Comparison of ENCODE assay signal across 8 cellular contexts in the genomic region with DNA sequence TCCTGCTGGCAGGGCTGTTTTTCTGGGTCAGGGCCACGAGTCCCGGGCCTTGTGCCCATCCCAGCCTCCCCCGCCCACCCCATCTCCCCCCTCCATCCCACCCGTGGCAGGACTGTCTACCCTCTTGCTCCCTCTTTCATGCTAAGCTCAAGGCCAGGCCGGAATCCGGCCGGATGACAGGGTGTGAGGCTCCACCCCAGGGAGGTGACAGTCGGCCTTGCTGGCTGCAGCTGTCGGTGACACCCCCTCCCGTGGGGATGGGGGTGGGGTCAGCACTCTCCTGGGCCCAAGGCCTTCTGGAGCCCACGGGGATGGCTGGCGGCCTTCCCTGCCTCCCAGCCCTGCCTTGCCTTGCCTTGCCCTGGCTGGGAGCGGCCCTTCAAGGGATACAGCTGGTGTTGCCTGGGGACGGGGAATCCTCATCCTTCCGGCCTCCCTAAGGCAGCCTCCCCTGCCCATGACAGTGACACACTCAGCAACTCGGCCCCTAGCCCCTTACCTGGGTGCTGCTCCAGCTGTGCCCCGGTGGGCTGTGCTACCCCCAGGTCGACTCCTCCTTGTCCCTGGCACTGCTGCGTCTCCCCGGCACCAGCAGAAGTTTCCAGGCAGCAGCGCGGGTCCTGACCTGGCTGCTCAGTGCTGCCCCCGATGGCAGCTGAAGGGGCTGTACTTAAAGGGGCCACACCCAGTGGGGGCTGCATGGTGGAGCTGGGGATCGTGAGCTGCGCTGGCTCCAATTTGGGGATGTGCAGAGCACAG.
A peak's percentile ranks its signal among the peaks of the same experiment; 100 is the strongest.
DNase-seq lines count a peak whose midpoint lies in the region; ATAC-seq and TF ChIP-seq lines count a peak whose summit lies in the region.
"Not testable (repeated sequence)": the region's sequence is repeated elsewhere in the genome, so short reads cannot be mapped to it uniquely, and the experiment has no call there.

No MANE protein-coding gene starts in this region.

- not testable (repeated sequence) for DNase-seq in GM12864 (ENCODE audit: low read depth); RWPE2 (ENCODE audit: low spot score); naive B cell; type B pancreatic cell (ENCODE audit: extremely low spot score, unreplicated experiment)
- DNase-seq in H7 (peak; percentile 89), Karpas-422 (peak; percentile 77), glomerular visceral epithelial cell (ENCODE audit: extremely low spot score) (peak; percentile 29)
- peak; percentile 14 for DNase-seq in activated naive CD4-positive, alpha-beta T cell treated with anti-CD3 and anti-CD28 coated beads for 36 hours

- not testable (repeated sequence) for H3K4me1 ChIP-seq in Karpas-422 (ENCODE audit: low read length); RWPE2 (ENCODE audit: insufficient read depth, poor library complexity, severe bottlenecking)

- not testable (repeated sequence) for H3K79me2 ChIP-seq in Karpas-422 (ENCODE audit: low read length)

- CTCF ChIA-PET in activated naive CD4-positive, alpha-beta T cell treated with anti-CD3 and anti-CD28 coated beads for 36 hours (lab: Charles Lee): interaction anchor here (0.6 kb wide), 1 partner anchor 683 kb away, joined by 3 read pairs; no protein-coding TSS in a partner anchor

- not testable (repeated sequence) for H3K27ac ChIP-seq in Karpas-422 (ENCODE audit: low read length); RWPE2 (ENCODE audit: poor library complexity, severe bottlenecking)

- ATAC-seq in RWPE2 (ENCODE audit: low read depth): 0 out of 3 replicates have a peak, but pooled peaks have one; percentile 8
- ATAC-seq in naive B cell (ENCODE audit: low read depth in 2 of 2): peak; percentile 32 to 33

- not testable (repeated sequence) for H3K27ac Mint-ChIP-seq in activated naive CD4-positive, alpha-beta T cell treated with anti-CD3 and anti-CD28 coated beads for 36 hours; naive B cell; type B pancreatic cell

- not testable (repeated sequence) for H3K9ac ChIP-seq in Karpas-422 (ENCODE audit: low read length)

- H3K4me3 Mint-ChIP-seq in activated naive CD4-positive, alpha-beta T cell treated with anti-CD3 and anti-CD28 coated beads for 36 hours; naive B cell; type B pancreatic cell: not testable (repeated sequence)

- H3K27me3 ChIP-seq in H7 (ENCODE audit: control insufficient read depth, insufficient read depth, low read length); Karpas-422 (ENCODE audit: low read length); RWPE2 (ENCODE audit: insufficient read depth, poor library complexity, severe bottlenecking): not testable (repeated sequence)

- not testable (repeated sequence) for H3K9me2 ChIP-seq in Karpas-422 (replicated peaks; ENCODE audit: insufficient read depth, low read length)

- not testable (repeated sequence) for H3K36me3 Mint-ChIP-seq in activated naive CD4-positive, alpha-beta T cell treated with anti-CD3 and anti-CD28 coated beads for 36 hours (ENCODE audit: low read depth); naive B cell; type B pancreatic cell

- H3K4me1 Mint-ChIP-seq in activated naive CD4-positive, alpha-beta T cell treated with anti-CD3 and anti-CD28 coated beads for 36 hours (ENCODE audit: low read depth); naive B cell; type B pancreatic cell (ENCODE audit: unreplicated experiment): not testable (repeated sequence)

- intact Hi-C loops in activated naive CD4-positive, alpha-beta T cell treated with anti-CD3 and anti-CD28 coated beads for 36 hours (cut with micrococcal nuclease): not testable (repeated sequence)

- not testable (repeated sequence) for H3K4me2 ChIP-seq in Karpas-422 (ENCODE audit: low read depth, low read length, poor library complexity, severe bottlenecking)

- not testable (repeated sequence) for H3K9me3 Mint-ChIP-seq in activated naive CD4-positive, alpha-beta T cell treated with anti-CD3 and anti-CD28 coated beads for 36 hours; naive B cell; type B pancreatic cell

- not testable (repeated sequence) for H2AFZ ChIP-seq in Karpas-422 (ENCODE audit: low read length)

- not testable (repeated sequence) for H3K27me3 Mint-ChIP-seq in activated naive CD4-positive, alpha-beta T cell treated with anti-CD3 and anti-CD28 coated beads for 36 hours (ENCODE audit: low read depth); naive B cell; type B pancreatic cell

- not testable (repeated sequence) for H3K9me3 ChIP-seq in Karpas-422 (ENCODE audit: low read length); RWPE2 (ENCODE audit: severe bottlenecking)

- H4K20me1 ChIP-seq in Karpas-422 (ENCODE audit: insufficient read depth, low read depth, low read length): not testable (repeated sequence)

- H3K36me3 ChIP-seq in H7 (replicated peaks; ENCODE audit: control insufficient read depth, insufficient read depth, low read length); Karpas-422 (ENCODE audit: insufficient read depth, low read length); RWPE2 (ENCODE audit: low read depth): not testable (repeated sequence)

- peak; percentile 35 for TF ChIP-seq CTCF in GM12864 (IDR thresholded peaks at IDR 0.05; ENCODE audit: low read depth, low read length, missing control alignments)
- TF ChIP-seq CTCF in RWPE2 (IDR thresholded peaks at IDR 0.05; ENCODE audit: poor library complexity, severe bottlenecking): not testable (repeated sequence)
- peak; percentile 52 for TF ChIP-seq CTCF in type B pancreatic cell (conservative IDR thresholded peaks at IDR 0.05)

- H3K4me3 ChIP-seq in GM12864 (ENCODE audit: low read depth, low read length); H7 (ENCODE audit: insufficient read depth, low read depth, low read length); Karpas-422 (ENCODE audit: low read length); RWPE2 (ENCODE audit: severe bottlenecking): not testable (repeated sequence)
